9 cellular contexts compared by ENCODE assay signal in the genomic region with DNA sequence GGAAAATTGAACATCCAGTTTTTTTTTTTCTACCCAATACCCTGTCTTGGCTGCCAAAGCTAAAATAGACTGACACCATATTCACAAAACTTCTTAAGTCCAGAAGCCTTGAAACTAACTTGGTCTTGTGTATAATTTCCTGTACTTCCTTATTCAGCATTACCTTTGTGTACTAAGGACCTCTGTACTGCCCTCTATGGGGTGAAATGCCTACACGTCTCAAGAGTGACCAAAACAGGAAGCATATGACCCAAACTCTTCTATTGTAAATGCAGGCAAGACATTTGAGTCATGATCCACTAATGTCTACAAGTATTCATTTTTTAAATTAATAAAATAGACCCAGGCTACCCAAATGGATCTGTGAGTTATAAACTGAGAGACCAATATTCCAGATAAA. TPM values are rescaled to one million over a fixed set of nuclear protein-coding genes. Genes with fewer than 3 reads are reported as not detected.
A peak's percentile ranks its signal among the peaks of the same experiment; 100 is the strongest.
DNase-seq lines count a peak whose midpoint lies in the region; ATAC-seq, FAIRE-seq and TF ChIP-seq lines count a peak whose summit lies in the region.
"Had no signal": no experiment of that assay in that cellular context is flagged by ENCODE, and none has a peak within 500 bp of the region (broad histone marks: within the 10 kb centered on the region; RNA-seq: fewer than 3 reads in every experiment).

No MANE protein-coding gene starts in this region.

- DNase-seq in GM04504 (ENCODE audit: low read depth) (peak; percentile 10), HCEC 1CT (peak; percentile 65), NOMO-1 treated with dmso at 0.1 percent for 144 hours (lab: John Stamatoyannopoulos, UW; ENCODE audit: unreplicated experiment) (peak; percentile 1), fibroblast of the aortic adventitia (ENCODE audit: low read depth) (peak; percentile 19), AG20443 (ENCODE audit: low spot score) (no peak), frontal cortex (ENCODE audit: low spot score in 2 of 2) (no peak)
- DNase-seq in activated effector memory CD4-positive, alpha-beta T cell treated with anti-CD3 and anti-CD28 coated beads, Interleukin-2, amount 50 U/mL, for 16 hours = no peak

- TF ChIP-seq CTCF in fibroblast of the aortic adventitia (IDR thresholded peaks at IDR 0.05; ENCODE audit: insufficient read depth, low read length) = peak; percentile 41

- H3K4me3 ChIP-seq in fibroblast of the aortic adventitia (ENCODE audit: low read depth, low read length) = no peak overlapping the region
- H3K4me3 ChIP-seq: lung had no signal

- FAIRE-seq in frontal cortex (lab: Jason Lieb, UNC) = no peak

- ATAC-seq in GM21447 (IDR thresholded peaks at IDR 0.05; ENCODE audit: unreplicated experiment) = no peak

RNA-seq across cellular contexts. Expression of gene HMGCLL1, which starts 50.4 kb away (rescaled TPM):
- total RNA-seq in fibroblast of the aortic adventitia (ENCODE audit: low replicate concordance) = not detected in 2 replicates
- total RNA-seq in frontal cortex = 68.9 TPM

Comparison
In these comparisons a context has a peak if more than half of its experiments do, and no peak if none do; other contexts are left out.
1. DNase-seq: peak in GM04504 (single experiment), HCEC 1CT (single experiment), NOMO-1 treated with dmso at 0.1 percent for 144 hours (single experiment) and fibroblast of the aortic adventitia (single experiment); none in AG20443 (single experiment), activated effector memory CD4-positive, alpha-beta T cell treated with anti-CD3 and anti-CD28 coated beads, Interleukin-2, amount 50 U/mL, for 16 hours (single experiment) and frontal cortex (0 of 2).
2. RNA of gene HMGCLL1, which starts 50.4 kb away (total RNA-seq): 68.9 TPM in frontal cortex (single experiment); not detected in fibroblast of the aortic adventitia; every median in the first group is over 10 times any median in the second.